1 cellular context compared by ENCODE assay signal in genomic region chr2:223601932-223602676, GRCh38.
TF ChIP-seq lines count a peak whose summit lies in the region.

SCG2 (minus strand) TSS chr2:223602361; CDS start chr2:223599282, 3,079 bp downstream.

TF ChIP-seq in H1, 55 proteins besides CTCF, POLR2A, EP300 and RAD21 (continued from another document):
- TF ChIP-seq RFX5 (IDR thresholded peaks at IDR 0.05; ENCODE audit: borderline replicate concordance, low read depth, low read length) (no peak), NANOG (IDR thresholded peaks at IDR 0.05; ENCODE audit: insufficient read depth, low read depth, low read length, poor library complexity, severe bottlenecking) (no peak), SUZ12 (IDR thresholded peaks at IDR 0.05; ENCODE audit: low read length) (no peak), MAX (IDR thresholded peaks at IDR 0.05) (no peak), TBP (IDR thresholded peaks at IDR 0.05; ENCODE audit: low read depth, low read length) (no peak), JUND (IDR thresholded peaks at IDR 0.05; ENCODE audit: low read length) (peak; percentile 88), SAP30 (IDR thresholded peaks at IDR 0.05; ENCODE audit: insufficient read depth, insufficient replicate concordance, low read length) (no peak), TAF1 (IDR thresholded peaks at IDR 0.05; ENCODE audit: low read depth, low read length) (no peak), SIRT6 (IDR thresholded peaks at IDR 0.05; ENCODE audit: low read length) (no peak), NRF1 (IDR thresholded peaks at IDR 0.05; ENCODE audit: low read depth, low read length) (no peak), HDAC6 (IDR thresholded peaks at IDR 0.05; ENCODE audit: low read depth, low read length) (no peak), BACH1 (IDR thresholded peaks at IDR 0.05; ENCODE audit: low read length) (no peak), EGR1 (IDR thresholded peaks at IDR 0.05; ENCODE audit: borderline replicate concordance, low read depth, low read length) (no peak), TAF7 (optimal IDR thresholded peaks at IDR 0.05; ENCODE audit: borderline replicate concordance, low read depth, low read length) (no peak), HDAC2 (IDR thresholded peaks at IDR 0.05; ENCODE audit: borderline replicate concordance in 1 of 2, low read depth in 2 of 2, low read length in 2 of 2) (no peak), CREB1 (IDR thresholded peaks at IDR 0.05) (peak; percentile 84), PHF8 (conservative IDR thresholded peaks at IDR 0.05; ENCODE audit: low read depth, low read length) (no peak)
- TF ChIP-seq, protein P1, sequence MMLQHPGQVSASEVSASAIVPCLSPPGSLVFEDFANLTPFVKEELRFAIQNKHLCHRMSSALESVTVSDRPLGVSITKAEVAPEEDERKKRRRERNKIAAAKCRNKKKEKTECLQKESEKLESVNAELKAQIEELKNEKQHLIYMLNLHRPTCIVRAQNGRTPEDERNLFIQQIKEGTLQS (IDR thresholded peaks at IDR 0.05; ENCODE audit: insufficient read depth, low read depth, low read length): no peak
- TF ChIP-seq, protein P2, sequence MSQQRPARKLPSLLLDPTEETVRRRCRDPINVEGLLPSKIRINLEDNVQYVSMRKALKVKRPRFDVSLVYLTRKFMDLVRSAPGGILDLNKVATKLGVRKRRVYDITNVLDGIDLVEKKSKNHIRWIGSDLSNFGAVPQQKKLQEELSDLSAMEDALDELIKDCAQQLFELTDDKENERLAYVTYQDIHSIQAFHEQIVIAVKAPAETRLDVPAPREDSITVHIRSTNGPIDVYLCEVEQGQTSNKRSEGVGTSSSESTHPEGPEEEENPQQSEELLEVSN (IDR thresholded peaks at IDR 0.05): no peak
